Comparison of ENCODE assay signal across 19 cellular contexts in the genomic region with DNA sequence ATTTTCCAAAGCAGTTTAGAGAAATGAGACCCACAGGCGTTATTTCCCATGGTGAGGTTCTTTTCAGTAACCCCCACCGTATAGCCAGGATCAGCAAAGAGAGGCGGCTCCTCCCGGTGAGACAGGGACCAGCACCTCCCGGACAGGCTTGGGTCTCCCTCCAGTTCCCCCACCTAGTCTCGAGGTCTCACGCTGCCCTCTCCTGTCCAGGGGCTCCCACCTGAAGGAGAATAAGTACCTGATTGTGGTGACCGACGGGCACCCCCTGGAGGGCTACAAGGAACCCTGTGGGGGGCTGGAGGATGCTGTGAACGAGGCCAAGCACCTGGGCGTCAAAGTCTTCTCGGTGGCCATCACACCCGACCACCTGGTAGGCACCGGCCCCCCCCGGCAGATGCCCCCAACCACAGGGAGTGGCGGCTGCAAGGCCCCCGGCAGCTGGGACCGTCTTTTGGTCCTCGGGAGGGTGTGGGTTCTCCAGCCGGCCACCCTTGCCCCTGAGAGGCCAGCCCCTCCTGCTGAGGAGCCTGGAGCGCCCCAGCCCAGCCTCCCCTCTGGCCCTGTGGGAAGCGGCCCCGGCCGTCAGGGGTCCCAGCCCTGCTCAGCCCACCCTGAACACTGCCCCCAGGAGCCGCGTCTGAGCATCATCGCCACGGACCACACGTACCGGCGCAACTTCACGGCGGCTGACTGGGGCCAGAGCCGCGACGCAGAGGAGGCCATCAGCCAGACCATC. TPM values are rescaled to one million over a fixed set of nuclear protein-coding genes. Genes with fewer than 3 reads are reported as not detected.
DNase-seq lines count a peak whose midpoint lies in the region; ATAC-seq and TF ChIP-seq lines count a peak whose summit lies in the region.
"Had no signal": no experiment of that assay in that cellular context is flagged by ENCODE, and none has a peak within 500 bp of the region (broad histone marks: within the 10 kb centered on the region; RNA-seq: fewer than 3 reads in every experiment).

No MANE protein-coding gene starts in this region.

- no CpG with 5 or more reads among the region's 36 CpGs for WGBS in gastroesophageal sphincter (ENCODE audit: low coverage in 1 of 2), 2 donors
- 87 to 94% (median 91%) methylated on average over 17 to 36 of the region's 36 CpGs for WGBS in spleen, 5 donors

- no peaks in the 10 kb centered on the region for H3K27me3 ChIP-seq in RWPE2 (ENCODE audit: insufficient read depth, poor library complexity, severe bottlenecking)
- H3K27me3 ChIP-seq in gastroesophageal sphincter: no peaks in the 10 kb centered on the region
- H3K27me3 ChIP-seq in spleen (replicated peaks in 1 of 7): peaks cover 0 to 23% (median 9%) of the 10 kb centered on the region in 7 donors
- H3K27me3 ChIP-seq in MG63: no peaks in the 10 kb centered on the region
- H3K27me3 ChIP-seq in brain microvascular endothelial cell (replicated peaks): no peaks in the 10 kb centered on the region

- no peak for DNase-seq in AG10803 (ENCODE audit: low read depth)
- peak; percentile 53 for DNase-seq in RWPE2 (ENCODE audit: low spot score)
- DNase-seq in spleen: peak; percentile 65
- DNase-seq in MG63: no peak
- no peak for DNase-seq in HuH-7 (ENCODE audit: low spot score)
- DNase-seq in brain microvascular endothelial cell: no peak
- DNase-seq: activated CD4-positive, alpha-beta T cell treated with anti-CD3 and anti-CD28 coated beads for 1 hour; GOT3; kidney glomerular epithelial cell; midbrain; NCI-H1417 treated with DMSO at 0.1 percent for 48 hours; NCI-H82; PC-9; SK-N-SH; stimulated activated CD4-positive, alpha-beta T cell treated with anti-CD3 and anti-CD28 coated beads, Interleukin-4, amount 100 ng/mL, for 1 hour; substantia nigra; T1000 had no signal

- ATAC-seq in RWPE2 (ENCODE audit: low read depth) (no peak), gastroesophageal sphincter (no peak)

- H3K4me3 ChIP-seq in AG10803 (ENCODE audit: low read length): peak overlapping the region; percentile 96
- no peak overlapping the region for H3K4me3 ChIP-seq in RWPE2 (ENCODE audit: severe bottlenecking)
- H3K4me3 ChIP-seq in gastroesophageal sphincter: peak overlapping the region in 1 of 2 donors; percentile 13
- no peak overlapping the region for H3K4me3 ChIP-seq in spleen
- no peak overlapping the region for H3K4me3 ChIP-seq in MG63
- no peak overlapping the region for H3K4me3 ChIP-seq in brain microvascular endothelial cell (ENCODE audit: low read depth, low read length)
- H3K4me3 ChIP-seq: BLaER1 treated with 17β-estradiol and CSF1 and Interleukin-3, amounts not matched to agents 10 nM and 100 nM; PC-9 had no signal

- in situ Hi-C loops in brain microvascular endothelial cell (cut with HindIII; ENCODE audit: low pct_ligation_motif_present, low sequenced_read_pairs): no loop called here

- no peak overlapping the region for H3K27ac ChIP-seq in RWPE2 (ENCODE audit: poor library complexity, severe bottlenecking)
- H3K27ac ChIP-seq in gastroesophageal sphincter: peak overlapping the region in 3 of 4 donors; percentile 94 to 99 (median 96)
- H3K27ac ChIP-seq in spleen: no peak overlapping the region
- no peak overlapping the region for H3K27ac ChIP-seq in brain microvascular endothelial cell
- H3K27ac ChIP-seq: BLaER1 treated with 17β-estradiol and CSF1 and Interleukin-3, amounts not matched to agents 10 nM and 100 nM; PC-9 had no signal

- H3K36me3 ChIP-seq in RWPE2 (ENCODE audit: low read depth) (no peaks in the 10 kb centered on the region), gastroesophageal sphincter (peaks cover 0 to 71% of the 10 kb centered on the region in 2 donors), spleen (peaks cover 0 to 61% (median 7%) of the 10 kb centered on the region in 6 donors), MG63 (peaks cover 83% of the 10 kb centered on the region), brain microvascular endothelial cell (replicated peaks) (peaks cover 60% of the 10 kb centered on the region)
- H3K36me3 ChIP-seq: BLaER1 treated with 17β-estradiol and CSF1 and Interleukin-3, amounts not matched to agents 10 nM and 100 nM had no signal

- H3K4me1 ChIP-seq in RWPE2 (ENCODE audit: insufficient read depth, poor library complexity, severe bottlenecking): no peaks in the 10 kb centered on the region
- H3K4me1 ChIP-seq in gastroesophageal sphincter: peaks cover 0 to 75% (median 39%) of the 10 kb centered on the region in 3 donors
- H3K4me1 ChIP-seq in spleen: peaks cover 0 to 24% (median 13%) of the 10 kb centered on the region in 6 donors

- no peak for TF ChIP-seq CTCF in AG10803 (conservative IDR thresholded peaks at IDR 0.05; ENCODE audit: low read length)
- no peak for TF ChIP-seq CTCF in RWPE2 (IDR thresholded peaks at IDR 0.05; ENCODE audit: poor library complexity, severe bottlenecking)
- no peak for TF ChIP-seq CTCF in gastroesophageal sphincter (IDR thresholded peaks at IDR 0.05)
- TF ChIP-seq CTCF in spleen (IDR thresholded peaks at IDR 0.05 in 8 of 11, conservative IDR thresholded peaks at IDR 0.05 in 3 of 11): no peak
- no peak for TF ChIP-seq CTCF in brain microvascular endothelial cell (IDR thresholded peaks at IDR 0.05; ENCODE audit: low read depth, low read length, missing control alignments)

- H3K9me3 ChIP-seq in RWPE2 (ENCODE audit: severe bottlenecking) (no peaks in the 10 kb centered on the region), gastroesophageal sphincter (no peaks in the 10 kb centered on the region), spleen (no peaks in the 10 kb centered on the region), MG63 (0 out of 2 replicates have a peak, but pooled peaks cover 2% of the 10 kb centered on the region)
- H3K9me3 ChIP-seq: BLaER1 treated with 17β-estradiol and CSF1 and Interleukin-3, amounts not matched to agents 10 nM and 100 nM; SK-N-SH had no signal

- no peak for TF ChIP-seq EP300 in gastroesophageal sphincter (IDR thresholded peaks at IDR 0.05)

- TF ChIP-seq POLR2A in gastroesophageal sphincter (IDR thresholded peaks at IDR 0.05): no peak
- TF ChIP-seq POLR2A in spleen (IDR thresholded peaks at IDR 0.05): no peak

- intact Hi-C loops in spleen (cut with DNase I; ENCODE audit: low total_unique reads): no loop called here

RNA-seq across cellular contexts. Expression of gene COL6A1, which starts 4.9 kb away (rescaled TPM):
- total RNA-seq in gastroesophageal sphincter (1,000 to 10,000 TPM in 2 of 4 donors, 100 to 1,000 TPM in 2; 477 to 1,231 (median 878) TPM), spleen (100 to 1,000 TPM in 6 of 7 donors, 10 to 100 TPM in 1; 76.5 to 190 (median 139) TPM)
- 100 to 1,000 TPM in 2 of 3 donors, 10 to 100 TPM in 1; 85.7 to 152 (median 119) TPM for polyA plus RNA-seq in spleen
- total RNA-seq in MG63 (2014; rRNA removed; shearing (Covaris generic); ENCODE audit: low replicate concordance): 817 and 868 TPM in 2 replicates

Comparison
In these comparisons a context has a peak if more than half of its experiments do, and no peak if none do; other contexts are left out.
1. DNase-seq: peak in RWPE2 (single experiment) and spleen (single experiment); none in AG10803 (single experiment), MG63 (single experiment), HuH-7 (single experiment) and brain microvascular endothelial cell (single experiment).
2. H3K27ac ChIP-seq: peak in gastroesophageal sphincter (3 of 4); none in RWPE2 (single experiment), spleen (0 of 8) and brain microvascular endothelial cell (single experiment).